Comparison of ENCODE assay signal across 18 cellular contexts in the genomic region with DNA sequence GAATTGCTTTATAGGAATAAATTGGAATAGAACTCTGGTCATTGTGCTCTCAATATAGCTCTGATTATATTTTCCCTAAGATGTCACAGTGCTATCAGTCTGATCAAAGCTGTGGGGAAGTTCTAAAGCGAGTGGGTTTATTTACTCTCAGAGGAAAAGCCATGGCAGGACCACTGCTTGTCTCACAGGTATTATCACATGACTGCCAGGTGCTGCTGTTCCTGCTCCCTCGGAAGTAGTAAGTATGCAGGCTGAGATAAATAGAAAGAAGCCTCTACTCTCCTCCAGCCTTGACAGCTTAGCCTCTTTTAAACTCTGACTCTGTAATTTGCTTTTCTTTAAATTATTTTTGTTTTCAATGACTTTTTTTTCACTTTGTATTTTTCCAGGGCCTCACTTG. TPM values are rescaled to one million over a fixed set of nuclear protein-coding genes. Genes with fewer than 3 reads are reported as not detected.
DNase-seq lines count a peak whose midpoint lies in the region; ATAC-seq and TF ChIP-seq lines count a peak whose summit lies in the region.
"Had no signal": no experiment of that assay in that cellular context is flagged by ENCODE, and none has a peak within 500 bp of the region (broad histone marks: within the 10 kb centered on the region; RNA-seq: fewer than 3 reads in every experiment).

No MANE protein-coding gene starts in this region.

- peak overlapping the region; percentile 61 for H3K9ac ChIP-seq in mesenchymal stem cell (ENCODE audit: low read length)

- peaks cover 33% of the 10 kb centered on the region for H3K4me1 Mint-ChIP-seq in CD4-positive, alpha-beta T cell (ENCODE audit: low read depth)
- H3K4me1 Mint-ChIP-seq in HFFc6 (ENCODE audit: low read depth) (peaks cover 75% of the 10 kb centered on the region), T-helper 17 cell (peaks cover 6% of the 10 kb centered on the region)
- H3K4me1 Mint-ChIP-seq in activated T-helper 2 cell treated with anti-CD3 and anti-CD28 coated beads, Interferon-gamma antibody, Interleukin-2, Interleukin-4, amounts not matched to agents 10 μg/mL and 5 μg/mL and 100 μg/mL, durations not matched to agents 14 hours and 24 hours and 36 hours (ENCODE audit: low read depth) = peaks cover 12% of the 10 kb centered on the region

- H3K36me3 ChIP-seq in mesenchymal stem cell (ENCODE audit: control insufficient read depth in 1 of 2, insufficient read depth in 2 of 2, low read depth in 1 of 2, low read length in 2 of 2) = peaks cover 6 to 63% of the 10 kb centered on the region in 2 experiments
- H3K36me3 ChIP-seq in ovary = no peaks in the 10 kb centered on the region

- DNase-seq in CD4-positive, alpha-beta T cell = peak in 1 of 10 experiments; percentile 7
- DNase-seq in HFFc6 = no peak
- no peak for DNase-seq in T-helper 17 cell
- DNase-seq in mesenchymal stem cell = no peak
- DNase-seq in activated T-helper 2 cell treated with anti-CD3 and anti-CD28 coated beads, Interferon-gamma antibody, Interleukin-2, Interleukin-4, amounts not matched to agents 10 μg/mL and 5 μg/mL and 100 μg/mL, durations not matched to agents 14 hours and 24 hours and 36 hours (ENCODE audit: low spot score) = no peak
- no peak for DNase-seq in NCI-H748 treated with DMSO at 0.1 percent for 48 hours (lab: John Stamatoyannopoulos, UW)
- DNase-seq in ovary = no peak
- DNase-seq: AML-193, COR-L47, DMS 273 treated with DMSO at 0.1 percent for 48 hours, NCI-H187 treated with DMSO at 0.1 percent for 48 hours, NCI-H2171, PC-3 had no signal

- H2BK15ac ChIP-seq in mesenchymal stem cell (ENCODE audit: low read depth, poor library complexity, severe bottlenecking) = no peak overlapping the region

- no peak overlapping the region for H3K27ac ChIP-seq in CD4-positive, alpha-beta T cell (ENCODE audit: low read depth, low read length)
- H3K27ac ChIP-seq in mesenchymal stem cell (ENCODE audit: low read length, poor library complexity, severe bottlenecking) (no peak overlapping the region), ovary (no peak overlapping the region)
- H3K27ac ChIP-seq: RWPE1 had no signal

- no peak overlapping the region for H3K4me3 ChIP-seq in mesenchymal stem cell (ENCODE audit: insufficient read depth in 1 of 2, low read depth in 1 of 2, low read length in 2 of 2)
- no peak overlapping the region for H3K4me3 ChIP-seq in ovary
- H3K4me3 ChIP-seq: HAP-1 had no signal

- H3K27me3 ChIP-seq in CD4-positive, alpha-beta T cell (ENCODE audit: control insufficient read depth, insufficient read depth, low read length) = no peaks in the 10 kb centered on the region
- H3K27me3 ChIP-seq in mesenchymal stem cell (ENCODE audit: control insufficient read depth in 1 of 2, insufficient read depth in 1 of 2, low read length in 2 of 2) (no peaks in the 10 kb centered on the region), ovary (no peaks in the 10 kb centered on the region)

- H3K4me3 Mint-ChIP-seq in CD4-positive, alpha-beta T cell = no peak overlapping the region
- H3K4me3 Mint-ChIP-seq in HFFc6 = no peak overlapping the region
- H3K4me3 Mint-ChIP-seq in T-helper 17 cell = no peak overlapping the region
- H3K4me3 Mint-ChIP-seq in activated T-helper 2 cell treated with anti-CD3 and anti-CD28 coated beads, Interferon-gamma antibody, Interleukin-2, Interleukin-4, amounts not matched to agents 10 μg/mL and 5 μg/mL and 100 μg/mL, durations not matched to agents 14 hours and 24 hours and 36 hours (ENCODE audit: low read depth) = no peak overlapping the region
- H3K4me3 Mint-ChIP-seq: CD14-positive monocyte had no signal

- POLR2A ChIA-PET in CD4-positive, alpha-beta T cell (lab: Charles Lee) = interaction anchor here (1.2 kb wide), 1 partner anchor 50 kb away, joined by 3 read pairs; the partner anchor contains the start of gene CCDC50

- H3K14ac ChIP-seq in mesenchymal stem cell (ENCODE audit: low read length in 2 of 2) = no peak overlapping the region

- no peak for TF ChIP-seq POLR2A in ovary (IDR thresholded peaks at IDR 0.05)

- no peak overlapping the region for H3K4ac ChIP-seq in mesenchymal stem cell (ENCODE audit: low read depth in 1 of 2, low read length in 2 of 2)

- no peaks in the 10 kb centered on the region for H3K9me3 ChIP-seq in CD4-positive, alpha-beta T cell (ENCODE audit: control insufficient read depth, low read length)
- H3K9me3 ChIP-seq in T-helper 17 cell (ENCODE audit: control insufficient read depth, low read length, poor library complexity, severe bottlenecking) (no peaks in the 10 kb centered on the region), mesenchymal stem cell (ENCODE audit: control insufficient read depth, low read length) (no peaks in the 10 kb centered on the region), ovary (no peaks in the 10 kb centered on the region)
- H3K9me3 ChIP-seq: HAP-1 had no signal

- H3K4me1 ChIP-seq in mesenchymal stem cell (ENCODE audit: control insufficient read depth, insufficient read depth, low read depth, low read length) (no peaks in the 10 kb centered on the region), ovary (ENCODE audit: insufficient read depth) (peaks cover 7% of the 10 kb centered on the region)

- H2BK5ac ChIP-seq in mesenchymal stem cell (ENCODE audit: low read depth, low read length, poor library complexity, severe bottlenecking) = no peak overlapping the region

- peaks cover 14% of the 10 kb centered on the region for H3K79me1 ChIP-seq in mesenchymal stem cell (replicated peaks; ENCODE audit: low read length, poor library complexity, severe bottlenecking)

- H4K8ac ChIP-seq in mesenchymal stem cell (ENCODE audit: low read length) = no peak overlapping the region

- H3K23ac ChIP-seq in mesenchymal stem cell (ENCODE audit: low read length in 2 of 2) = no peak overlapping the region

- no peak overlapping the region for H2BK12ac ChIP-seq in mesenchymal stem cell (ENCODE audit: low read length in 2 of 2)

- no peak overlapping the region for H2AFZ ChIP-seq in mesenchymal stem cell (ENCODE audit: low read depth, low read length)

- H3K27ac Mint-ChIP-seq in CD4-positive, alpha-beta T cell = peak overlapping the region; percentile 16
- H3K27ac Mint-ChIP-seq in HFFc6 = peak overlapping the region; percentile 48
- no peak overlapping the region for H3K27ac Mint-ChIP-seq in T-helper 17 cell
- no peak overlapping the region for H3K27ac Mint-ChIP-seq in activated T-helper 2 cell treated with anti-CD3 and anti-CD28 coated beads, Interferon-gamma antibody, Interleukin-2, Interleukin-4, amounts not matched to agents 10 μg/mL and 5 μg/mL and 100 μg/mL, durations not matched to agents 14 hours and 24 hours and 36 hours
- H3K27ac Mint-ChIP-seq: CD14-positive monocyte had no signal

- no peaks in the 10 kb centered on the region for H3K9me3 Mint-ChIP-seq in CD4-positive, alpha-beta T cell
- H3K9me3 Mint-ChIP-seq in HFFc6 = no peaks in the 10 kb centered on the region
- no peaks in the 10 kb centered on the region for H3K9me3 Mint-ChIP-seq in activated T-helper 2 cell treated with anti-CD3 and anti-CD28 coated beads, Interferon-gamma antibody, Interleukin-2, Interleukin-4, amounts not matched to agents 10 μg/mL and 5 μg/mL and 100 μg/mL, durations not matched to agents 14 hours and 24 hours and 36 hours
- H3K9me3 Mint-ChIP-seq: CD14-positive monocyte, IgD-negative memory B cell had no signal

- no peak overlapping the region for H2BK120ac ChIP-seq in mesenchymal stem cell (ENCODE audit: low read depth, low read length)

- CTCF ChIA-PET in CD4-positive, alpha-beta T cell (lab: Charles Lee) = no interaction called here

- H3K4me2 ChIP-seq in mesenchymal stem cell (ENCODE audit: low read length, poor library complexity, severe bottlenecking) = no peak overlapping the region

- H2AK5ac ChIP-seq in mesenchymal stem cell (ENCODE audit: low read length, severe bottlenecking) = no peak overlapping the region

- no peaks in the 10 kb centered on the region for H3K27me3 Mint-ChIP-seq in CD4-positive, alpha-beta T cell
- H3K27me3 Mint-ChIP-seq in HFFc6 (ENCODE audit: insufficient read depth) (no peaks in the 10 kb centered on the region), T-helper 17 cell (no peaks in the 10 kb centered on the region)
- no peaks in the 10 kb centered on the region for H3K27me3 Mint-ChIP-seq in activated T-helper 2 cell treated with anti-CD3 and anti-CD28 coated beads, Interferon-gamma antibody, Interleukin-2, Interleukin-4, amounts not matched to agents 10 μg/mL and 5 μg/mL and 100 μg/mL, durations not matched to agents 14 hours and 24 hours and 36 hours (ENCODE audit: low read depth)
- H3K27me3 Mint-ChIP-seq: IgD-negative memory B cell had no signal

- H3K18ac ChIP-seq in mesenchymal stem cell (ENCODE audit: low read depth in 1 of 2, low read length in 2 of 2) = peak overlapping the region in 1 of 2 experiments; percentile 28

- ATAC-seq in CD4-positive, alpha-beta T cell (ENCODE audit: poor library complexity) = peak; percentile 83
- ATAC-seq in T-helper 17 cell = peak; percentile 37
- ATAC-seq: PC-3 had no signal

- TF ChIP-seq CTCF in CD4-positive, alpha-beta T cell (IDR thresholded peaks at IDR 0.05) = no peak
- TF ChIP-seq CTCF in HFFc6 (IDR thresholded peaks at IDR 0.05) = no peak
- TF ChIP-seq CTCF in ovary (IDR thresholded peaks at IDR 0.05) = no peak

- H4K91ac ChIP-seq in mesenchymal stem cell (ENCODE audit: low read length) = no peak overlapping the region

- 40% methylated on average over 2 of the region's 2 CpGs for WGBS in mesenchymal stem cell
- 28 to 52% (median 40%) methylated on average over 2 of the region's 2 CpGs for WGBS in ovary, 3 donors

- H3K36me3 Mint-ChIP-seq in CD4-positive, alpha-beta T cell (ENCODE audit: low read depth) = peaks cover 13% of the 10 kb centered on the region
- H3K36me3 Mint-ChIP-seq in HFFc6 (ENCODE audit: low read depth) = peaks cover 62% of the 10 kb centered on the region
- H3K36me3 Mint-ChIP-seq in T-helper 17 cell (ENCODE audit: low read depth) = peaks cover 3% of the 10 kb centered on the region
- peaks cover 10% of the 10 kb centered on the region for H3K36me3 Mint-ChIP-seq in activated T-helper 2 cell treated with anti-CD3 and anti-CD28 coated beads, Interferon-gamma antibody, Interleukin-2, Interleukin-4, amounts not matched to agents 10 μg/mL and 5 μg/mL and 100 μg/mL, durations not matched to agents 14 hours and 24 hours and 36 hours (ENCODE audit: low read depth)

- TF ChIP-seq EP300 in ovary (IDR thresholded peaks at IDR 0.05) = no peak

- intact Hi-C loops in CD4-positive, alpha-beta T cell (cut with DNase I, micrococcal nuclease) = no loop called here
- intact Hi-C loops in activated T-helper 2 cell treated with anti-CD3 and anti-CD28 coated beads, Interferon-gamma antibody, Interleukin-2, Interleukin-4, amounts not matched to agents 10 μg/mL and 5 μg/mL and 100 μg/mL, durations not matched to agents 14 hours and 24 hours and 36 hours (cut with micrococcal nuclease) = loop anchor here (5.0 kb wide), 1 partner anchor 42 kb away; no protein-coding TSS in a partner anchor
- intact Hi-C loops in ovary (cut with DNase I) = no loop called here

RNA-seq across cellular contexts. Expression of gene UTS2B, which starts 49.1 kb away (rescaled TPM):
- not detected for total RNA-seq in CD4-positive, alpha-beta T cell
- total RNA-seq in HFFc6 (2021; fragmentation: NEBNext Ultra II Directional; extraction: Animal tissue kit (Norgen Biotek cat#: 25700)) = 1 to 10 TPM in 3 of 6 experiments, under 1 TPM in 3; 0.73 to 1.8 (median 1.0) TPM
- total RNA-seq in T-helper 17 cell = not detected
- 0.55 TPM for polyA plus RNA-seq in mesenchymal stem cell (2013, experiment 1 of 2)
- polyA plus RNA-seq in mesenchymal stem cell (2013, experiment 2 of 2) = 0.55 TPM
- 0.37 TPM in 1 of 2 replicates, not detected in the other for total RNA-seq in activated T-helper 2 cell treated with anti-CD3 and anti-CD28 coated beads, Interferon-gamma antibody, Interleukin-2, Interleukin-4, amounts not matched to agents 10 μg/mL and 5 μg/mL and 100 μg/mL, durations not matched to agents 14 hours and 24 hours and 36 hours
- total RNA-seq in ovary = 1 to 10 TPM in 1 of 7 donors, under 1 TPM in 6; 0.60 to 1.0 (median 0.94) TPM
- under 1 TPM; 0.63 to 0.80 TPM for polyA plus RNA-seq in ovary
- total RNA-seq: PC-3; T-helper 1 cell treated with Interleukin-12 subunit alpha and Interleukin-12 subunit beta and Interleukin-4 antibody, amounts not matched to agents 30 ng/mL and 1 ng/mL, for 36 hours had no signal
- polyA plus RNA-seq: CD14-positive monocyte had no signal

RNA-seq across cellular contexts. Expression of gene CCDC50, which starts 50.3 kb away (rescaled TPM):
- total RNA-seq in CD4-positive, alpha-beta T cell = 10 to 100 TPM; 16.7 to 16.8 TPM
- total RNA-seq in HFFc6 (2021; fragmentation: NEBNext Ultra II Directional; extraction: Animal tissue kit (Norgen Biotek cat#: 25700)) = 100 to 1,000 TPM in 5 of 6 experiments, 10 to 100 TPM in 1; 94.1 to 129 (median 121) TPM
- 10 to 100 TPM; 11.8 to 12.7 TPM for total RNA-seq in T-helper 17 cell
- 83.5 TPM for polyA plus RNA-seq in mesenchymal stem cell (2013, experiment 1 of 2)
- 86.8 TPM for polyA plus RNA-seq in mesenchymal stem cell (2013, experiment 2 of 2)
- total RNA-seq in activated T-helper 2 cell treated with anti-CD3 and anti-CD28 coated beads, Interferon-gamma antibody, Interleukin-2, Interleukin-4, amounts not matched to agents 10 μg/mL and 5 μg/mL and 100 μg/mL, durations not matched to agents 14 hours and 24 hours and 36 hours = 28.5 and 32.1 TPM in 2 replicates
- total RNA-seq in ovary = 10 to 100 TPM; 70.1 to 85.9 (median 78.0) TPM
- polyA plus RNA-seq in ovary = 10 to 100 TPM; 39.6 to 74.1 TPM

Comparison
In these comparisons a context has a peak if more than half of its experiments do, and no peak if none do; other contexts are left out.
1. H3K27ac Mint-ChIP-seq: peak in CD4-positive, alpha-beta T cell (single experiment) and HFFc6 (single experiment); none in T-helper 17 cell (single experiment) and activated T-helper 2 cell treated with anti-CD3 and anti-CD28 coated beads, Interferon-gamma antibody, Interleukin-2, Interleukin-4, amounts not matched to agents 10 μg/mL and 5 μg/mL and 100 μg/mL, durations not matched to agents 14 hours and 24 hours and 36 hours (single experiment).